ENCODE assay signal across 8 cellular contexts in the genomic region with DNA sequence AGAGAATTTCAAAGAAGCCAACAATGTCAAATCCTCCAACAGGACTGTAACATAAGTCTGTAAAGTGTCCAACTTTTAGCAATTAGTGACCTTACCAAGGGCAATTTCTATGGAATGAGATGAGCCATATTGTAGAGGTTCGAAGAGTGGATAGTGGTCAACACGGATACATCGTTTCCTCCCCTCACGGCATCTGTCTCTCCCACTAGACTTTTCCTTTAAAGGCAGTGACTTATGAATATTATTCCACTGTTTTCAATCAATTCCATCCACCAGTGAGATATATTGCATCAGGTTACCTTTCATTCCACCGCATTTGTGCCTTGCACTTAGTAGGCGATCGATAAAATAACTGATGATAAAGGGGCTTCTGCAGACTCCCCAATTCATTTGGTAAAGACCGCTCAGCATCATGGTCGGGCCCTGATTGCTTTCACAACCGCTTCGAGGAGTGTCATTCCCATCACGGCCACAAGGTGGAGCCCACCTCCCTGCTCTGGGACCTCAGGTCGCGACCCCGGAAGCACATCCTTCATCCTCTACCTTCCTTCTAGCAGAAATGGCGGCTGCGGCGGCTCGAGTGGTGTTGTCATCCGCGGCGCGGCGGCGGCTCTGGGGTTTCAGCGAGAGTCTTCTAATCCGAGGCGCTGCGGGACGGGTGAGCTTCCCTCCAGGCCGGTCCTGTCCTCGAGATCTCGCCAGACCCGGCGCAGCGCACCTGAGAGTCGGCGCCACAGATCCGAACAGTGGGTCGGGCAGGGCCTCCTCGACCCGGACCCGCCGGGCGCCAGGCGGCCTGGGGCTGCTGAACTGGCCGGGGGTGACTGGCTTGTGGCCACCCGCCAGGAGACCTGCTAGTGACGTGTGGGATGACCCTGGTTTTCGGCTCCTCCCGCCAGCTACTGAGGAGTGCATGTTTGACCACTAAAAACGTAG. TPM values are rescaled to one million over a fixed set of nuclear protein-coding genes. Genes with fewer than 3 reads are reported as not detected.
DNase-seq lines count a peak whose midpoint lies in the region; ATAC-seq and TF ChIP-seq lines count a peak whose summit lies in the region.

A gene with protein sequence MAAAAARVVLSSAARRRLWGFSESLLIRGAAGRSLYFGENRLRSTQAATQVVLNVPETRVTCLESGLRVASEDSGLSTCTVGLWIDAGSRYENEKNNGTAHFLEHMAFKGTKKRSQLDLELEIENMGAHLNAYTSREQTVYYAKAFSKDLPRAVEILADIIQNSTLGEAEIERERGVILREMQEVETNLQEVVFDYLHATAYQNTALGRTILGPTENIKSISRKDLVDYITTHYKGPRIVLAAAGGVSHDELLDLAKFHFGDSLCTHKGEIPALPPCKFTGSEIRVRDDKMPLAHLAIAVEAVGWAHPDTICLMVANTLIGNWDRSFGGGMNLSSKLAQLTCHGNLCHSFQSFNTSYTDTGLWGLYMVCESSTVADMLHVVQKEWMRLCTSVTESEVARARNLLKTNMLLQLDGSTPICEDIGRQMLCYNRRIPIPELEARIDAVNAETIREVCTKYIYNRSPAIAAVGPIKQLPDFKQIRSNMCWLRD (plus strand): TSS at position 535 of the 936 bp plus-strand sequence. CDS start 25 bp downstream, at position 560.

- H3K9ac ChIP-seq in DND-41 (ENCODE audit: low read depth, low read length) (peak within 1 kb of the TSS; percentile 72), KMS-11 (peak within 1 kb of the TSS; percentile 81; the same call in 1 of the 2 replicates)

- H4K20me1 ChIP-seq in DND-41 (ENCODE audit: insufficient read depth, low read length), result peaks cover 4% of the 10 kb centered on the region; the same call in 1 of the 2 replicates
- H4K20me1 ChIP-seq in KMS-11 (ENCODE audit: insufficient read depth), result peaks cover 6% of the 10 kb centered on the region; the same call in 1 of the 2 replicates

- H3K27ac ChIP-seq in DND-41 (ENCODE audit: low read length), result peak within 1 kb of the TSS; percentile 63
- H3K27ac ChIP-seq in KMS-11, result peak within 1 kb of the TSS; percentile 73
- H3K27ac ChIP-seq in Panc1 (ENCODE audit: low read length), result peak within 1 kb of the TSS; percentile 83
- peak within 1 kb of the TSS; percentile 45 for H3K27ac ChIP-seq in muscle layer of duodenum (ENCODE audit: low read length)

- POLR2A ChIA-PET in Panc1 (lab: Charles Lee), result no interaction called here

- in situ Hi-C loops in Panc1 (cut with HindIII; ENCODE audit: low pct_unique_long_range_greater_than_20kb, low sequenced_read_pairs), result no loop called here

- CTCF ChIA-PET in Panc1 (lab: Charles Lee), result interaction anchor here (0.6 kb wide), 1 partner anchor 24 kb away, joined by 4 read pairs; no protein-coding TSS in a partner anchor

- H3K36me3 ChIP-seq in DND-41 (ENCODE audit: insufficient read depth, low read length), result peaks cover 37% of the 10 kb centered on the region
- H3K36me3 ChIP-seq in KMS-11 (ENCODE audit: insufficient read depth), result peaks cover 3% of the 10 kb centered on the region; the same call in 1 of the 2 replicates
- H3K36me3 ChIP-seq in Panc1 (ENCODE audit: control insufficient read depth, insufficient read depth, low read length), result peaks cover 16% of the 10 kb centered on the region
- peaks cover 20 to 32% of the 10 kb centered on the region in 2 donors for H3K36me3 ChIP-seq in muscle layer of duodenum (ENCODE audit: control insufficient read depth in 1 of 2, insufficient read depth in 2 of 2, low read length in 2 of 2)

- TF ChIP-seq CTCF in DND-41 (IDR thresholded peaks at IDR 0.05; ENCODE audit: borderline replicate concordance, extremely low read depth, low read length, poor library complexity, severe bottlenecking) (peak; percentile 95), KMS-11 (conservative IDR thresholded peaks at IDR 0.05; ENCODE audit: low read depth, low read length) (peak; percentile 95), Panc1 (IDR thresholded peaks at IDR 0.05) (peak; percentile 97)

- BruUV-seq in Panc1 (replicated peaks; lab: Mats Ljungman, UMichigan), result no TSS peak

- H3K9me3 ChIP-seq in DND-41 (ENCODE audit: insufficient read depth, low read length, severe bottlenecking), result no peaks in the 10 kb centered on the region
- H3K9me3 ChIP-seq in Panc1 (ENCODE audit: control insufficient read depth, insufficient read depth, low read depth, low read length), result no peaks in the 10 kb centered on the region
- H3K9me3 ChIP-seq in muscle layer of duodenum (ENCODE audit: control insufficient read depth in 1 of 2, low read length in 2 of 2), result no peaks in the 10 kb centered on the region

- ATAC-seq in DND-41 (ENCODE audit: insufficient read depth, low read depth) (peak; percentile 94), GM21737 (IDR thresholded peaks at IDR 0.05; ENCODE audit: unreplicated experiment) (peak; percentile 93), Panc1 (peak; percentile 96), esophagus mucosa (peak; percentile 100)

- H3K4me2 ChIP-seq in DND-41 (ENCODE audit: insufficient read depth, low read length), result peak within 1 kb of the TSS; percentile 73
- peak within 1 kb of the TSS; percentile 81 for H3K4me2 ChIP-seq in KMS-11

- intact Hi-C loops in Panc1 (cut with micrococcal nuclease; ENCODE audit: unreplicated experiment), result loop anchor here (1.0 kb wide), 1 partner anchor 110 kb away; no protein-coding TSS in a partner anchor

- DNase-seq in DND-41 (peak; percentile 95), Panc1 (ENCODE audit: low read depth, low spot score) (peak; percentile 83)
- DNase-seq in activated T-cell treated with anti-CD3 and anti-CD28 coated beads, Interleukin-2, amount 50 U/mL, for 48 hours, result peak; percentile 97 to 98
- DNase-seq in stimulated activated CD8-positive, alpha-beta memory T cell treated with anti-CD3 and anti-CD28 coated beads, Interleukin-7, amount 100 ng/mL, for 4 hours (ENCODE audit: low read depth in 2 of 2), result peak; percentile 88 to 93

- peak within 1 kb of the TSS; percentile 81 for H2AFZ ChIP-seq in DND-41 (ENCODE audit: low read depth, low read length)
- H2AFZ ChIP-seq in KMS-11 (ENCODE audit: low read depth), result peak within 1 kb of the TSS; percentile 69

- H3K4me1 ChIP-seq in DND-41 (ENCODE audit: insufficient read depth, low read length) (peaks cover 28% of the 10 kb centered on the region), KMS-11 (ENCODE audit: low read depth, poor library complexity, severe bottlenecking) (peaks cover 35% of the 10 kb centered on the region), Panc1 (ENCODE audit: control insufficient read depth, insufficient read depth, low read length) (peaks cover 16% of the 10 kb centered on the region), muscle layer of duodenum (ENCODE audit: control insufficient read depth in 1 of 2, insufficient read depth in 2 of 2, low read length in 2 of 2) (peaks cover 15 to 24% of the 10 kb centered on the region in 2 donors)

- peak within 1 kb of the TSS; percentile 64 to 70 for H3K4me3 ChIP-seq in DND-41 (ENCODE audit: low read depth in 1 of 2, low read length in 2 of 2)
- H3K4me3 ChIP-seq in KMS-11 (IDR thresholded peaks at IDR 0.05; ENCODE audit: insufficient read depth, low read depth, low read length), result no peak within 1 kb of the TSS
- H3K4me3 ChIP-seq in Panc1 (ENCODE audit: low read depth in 2 of 2, low read length in 2 of 2), result peak within 1 kb of the TSS; percentile 81 to 85
- H3K4me3 ChIP-seq in muscle layer of duodenum (ENCODE audit: low read depth in 1 of 2, low read length in 2 of 2), result peak within 1 kb of the TSS; percentile 70 to 94

- H3K79me2 ChIP-seq in DND-41 (ENCODE audit: insufficient read depth, low read length), result peaks cover 38% of the 10 kb centered on the region
- peaks cover 41% of the 10 kb centered on the region for H3K79me2 ChIP-seq in KMS-11 (ENCODE audit: insufficient read depth, low read depth)

- H3K27me3 ChIP-seq in DND-41 (ENCODE audit: insufficient read depth, low read length, poor library complexity) (no peaks in the 10 kb centered on the region), KMS-11 (ENCODE audit: insufficient read depth, low read depth) (no peaks in the 10 kb centered on the region), Panc1 (ENCODE audit: control insufficient read depth, insufficient read depth, low read length) (no peaks in the 10 kb centered on the region; the same call in 1 of the 2 replicates), muscle layer of duodenum (ENCODE audit: low read depth, low read length) (no peaks in the 10 kb centered on the region)

RNA-seq across cellular contexts. Expression of the gene that starts here (rescaled TPM):
- total RNA-seq in Panc1 (2021; ENCODE audit: unreplicated experiment) (61.1 TPM), esophagus mucosa (42.0 TPM)
- 43.1 TPM for polyA plus RNA-seq in Panc1 (2012; ENCODE audit: insufficient read length)
